ENCODE assay signal across 22 cellular contexts in genomic region chr9:21754741-21755140, GRCh38.
"Had no signal": no experiment of that assay in that cellular context is flagged by ENCODE, and none has a peak within 500 bp of the region (broad histone marks: within the 10 kb centered on the region; RNA-seq: fewer than 3 reads in every experiment).

No MANE protein-coding gene starts in this region.

- H3K27me3 ChIP-seq: ascending aorta, colonic mucosa, sigmoid colon, uterus had no signal

- H3K36me3 ChIP-seq: adrenal gland, ascending aorta, colonic mucosa, left lung, sigmoid colon, transverse colon, uterus, WERI-Rb-1 had no signal

- H3K9me3 ChIP-seq: adrenal gland, ascending aorta, colonic mucosa, left lung, sigmoid colon, transverse colon, uterus had no signal

- DNase-seq: activated CD4-positive, alpha-beta T cell treated with anti-CD3 and anti-CD28 coated beads, Interleukin-2, amount 50 U/mL, for 1 hour; activated CD4-positive, CD25-positive, alpha-beta regulatory T cell treated with anti-CD3 and anti-CD28 coated beads, Interleukin-2, amount 50 U/mL, for 72 hours; activated CD8-positive, alpha-beta T cell treated with anti-CD3 and anti-CD28 coated beads, Interleukin-2, amount 10 ng/mL, durations not matched to agents 7 days and 5 days; activated gamma-delta T cell treated with Interleukin-2 at 50 U/mL for 16 hours; activated T-cell treated with anti-CD3 and anti-CD28 coated beads, Interleukin-2, amount 50 U/mL, for 1 hour; adrenal gland; colonic mucosa; endodermal cell; foreskin fibroblast; left lung; retina; sigmoid colon; stimulated activated CD4-positive, alpha-beta T cell treated with anti-CD3 and anti-CD28 coated beads, Interleukin-15, amount 100 ng/mL, for 24 hours; stimulated activated naive B cell treated with anti-CD40 and anti-IgM and Interleukin-4, amounts not matched to agents 10 μg/mL and 1 μg/mL and 100 μg/mL, for 72 hours; transverse colon; uterus; WERI-Rb-1 had no signal

- ATAC-seq: activated CD8-positive, alpha-beta T cell treated with anti-CD3 and anti-CD28 coated beads, Interleukin-2, amount 10 ng/mL, durations not matched to agents 7 days and 5 days; activated naive CD4-positive, alpha-beta T cell treated with anti-CD3 and anti-CD28 coated beads, Interleukin-2, amount 50 U/mL, for 72 hours; left lung; natural killer cell treated with Interleukin-12 subunit alpha and Interleukin-12 subunit beta and Interleukin-15 and Interleukin-18, amount 100 ng/mL, for 72 hours; stimulated activated naive B cell treated with anti-CD40 and anti-IgM and Interleukin-4, amounts not matched to agents 10 μg/mL and 1 μg/mL and 100 μg/mL, for 72 hours had no signal

- H3K27ac ChIP-seq: adrenal gland, ascending aorta, colonic mucosa, left lung, sigmoid colon, transverse colon, uterus, WERI-Rb-1 had no signal

- H3K4me1 ChIP-seq: adrenal gland, ascending aorta, colonic mucosa, left lung, sigmoid colon, transverse colon, uterus had no signal

- H3K4me2 ChIP-seq: smooth muscle cell had no signal

- H3K4me3 ChIP-seq: adrenal gland, ascending aorta, colonic mucosa, left lung, lung, sigmoid colon, smooth muscle cell, transverse colon, uterus had no signal
